Comparison of ENCODE assay signal across 12 cellular contexts in the genomic region with DNA sequence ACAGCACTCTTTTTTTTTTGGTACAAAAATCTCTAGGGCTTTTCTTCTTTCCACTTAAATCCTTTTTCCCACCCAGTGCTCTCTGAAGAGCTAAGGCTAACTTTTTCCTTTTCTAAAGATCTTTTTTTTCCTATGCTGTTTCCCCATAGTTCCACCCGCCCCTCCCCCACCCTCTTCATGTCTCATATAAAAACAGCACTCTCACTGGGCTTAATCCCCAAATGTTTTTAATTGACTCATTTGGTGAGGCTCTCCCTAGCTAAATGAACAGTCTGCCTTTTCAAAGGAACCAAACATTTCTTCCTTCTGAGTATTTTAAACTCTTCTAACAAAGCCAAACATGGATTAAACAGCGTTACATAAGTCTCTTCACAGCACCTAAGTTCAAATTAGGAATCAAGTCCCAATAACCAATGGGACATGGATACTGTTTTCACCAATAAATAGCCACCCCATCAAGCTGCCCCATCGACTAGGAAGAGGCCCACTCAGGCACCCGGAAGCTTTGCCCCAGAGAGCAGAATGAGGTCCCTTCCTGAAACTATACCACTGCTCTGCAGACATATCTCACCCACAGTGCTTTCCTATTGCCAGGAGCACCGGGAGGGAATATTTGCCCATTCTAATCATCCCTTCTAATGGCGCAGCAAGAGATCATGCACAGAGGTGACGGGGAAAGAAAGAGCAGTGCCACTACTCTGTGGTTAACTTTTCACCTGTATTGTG.
DNase-seq lines count a peak whose midpoint lies in the region; FAIRE-seq and TF ChIP-seq lines count a peak whose summit lies in the region.
"Had no signal": no experiment of that assay in that cellular context is flagged by ENCODE, and none has a peak within 500 bp of the region (broad histone marks: within the 10 kb centered on the region; RNA-seq: fewer than 3 reads in every experiment).

No MANE protein-coding gene starts in this region.

- no peak overlapping the region for H2BK12ac ChIP-seq in H1 (ENCODE audit: low read depth, low read length)

- H3K79me1 ChIP-seq in H1 (ENCODE audit: low read depth, low read length), result no peaks in the 10 kb centered on the region

- no peak overlapping the region for H2AFZ ChIP-seq in H1 (ENCODE audit: low read length)

- H3K4ac ChIP-seq in H1 (replicated peaks; ENCODE audit: insufficient read length, low read depth, low read length), result no peak overlapping the region

- peaks cover 0 to 6% (median 3%) of the 10 kb centered on the region in 4 experiments; a peak in 4 of 7 replicates for H3K4me1 ChIP-seq in H1 (replicated peaks in 1 of 4; ENCODE audit: control insufficient read depth in 3 of 4, insufficient read depth in 4 of 4, low read length in 3 of 4)

- H3K4me3 ChIP-seq in H1 (ENCODE audit: extremely low read depth in 1 of 4, insufficient read depth in 2 of 4, low read depth in 3 of 4, low read length in 4 of 4) (no peak overlapping the region), retinal pigment epithelial cell (ENCODE audit: low read length) (peak overlapping the region; percentile 6)
- H3K4me3 ChIP-seq: lung had no signal

- TF ChIP-seq EP300 in H1 (IDR thresholded peaks at IDR 0.05; ENCODE audit: borderline replicate concordance in 1 of 2, low read depth in 2 of 2, low read length in 2 of 2), result no peak

- no peak overlapping the region for H2AK5ac ChIP-seq in H1 (ENCODE audit: low read depth, low read length)

- no peak overlapping the region for H4K8ac ChIP-seq in H1 (ENCODE audit: extremely low read depth, insufficient read depth, low read length)

- H2BK120ac ChIP-seq in H1 (replicated peaks; ENCODE audit: low read depth, low read length), result no peak overlapping the region

- no peak overlapping the region for H2BK20ac ChIP-seq in H1 (ENCODE audit: low read length)

- H3K23me2 ChIP-seq in H1 (ENCODE audit: low read depth, low read length), result no peaks in the 10 kb centered on the region

- no peaks in the 10 kb centered on the region for H3K27me3 ChIP-seq in H1 (replicated peaks in 1 of 4; ENCODE audit: control insufficient read depth in 3 of 4, extremely low read depth in 1 of 4, insufficient read depth in 3 of 4, low read length in 3 of 4)

- H3K79me2 ChIP-seq in H1 (ENCODE audit: control insufficient read depth in 1 of 2, insufficient read depth in 2 of 2, low read length in 2 of 2), result no peaks in the 10 kb centered on the region

- TF ChIP-seq RAD21 in H1 (IDR thresholded peaks at IDR 0.05 in 1 of 2, conservative IDR thresholded peaks at IDR 0.05 in 1 of 2; ENCODE audit: low read depth in 2 of 2, low read length in 2 of 2), result no peak

- H4K91ac ChIP-seq in H1 (replicated peaks; ENCODE audit: insufficient read length, low read length), result no peak overlapping the region

- CTCF ChIA-PET in H1 (lab: Charles Lee; ENCODE audit: partially characterized antibody), result interaction anchor here (1.7 to 3.8 kb wide), 2 partner anchors 9 to 66 kb away, joined by 4 to 13 read pairs; no protein-coding TSS in a partner anchor

- no peak overlapping the region for H3K9ac ChIP-seq in H1 (replicated peaks in 1 of 4; ENCODE audit: extremely low read depth in 1 of 4, low read depth in 3 of 4, low read length in 3 of 4)

- H3K9me3 ChIP-seq in H1 (ENCODE audit: insufficient read depth in 2 of 2, low read depth in 1 of 2, low read length in 1 of 2), result no peaks in the 10 kb centered on the region

- peak overlapping the region; percentile 26 for H3K56ac ChIP-seq in H1 (replicated peaks; ENCODE audit: insufficient read length, low read depth, low read length)

- no peak overlapping the region for H2BK15ac ChIP-seq in H1 (ENCODE audit: low read length)

- POLR2A ChIA-PET in H1 (lab: Charles Lee; ENCODE audit: partially characterized antibody), result interaction anchor here (1.0 kb wide), 1 partner anchor 61 kb away, joined by 3 read pairs; no protein-coding TSS in a partner anchor

- H4K5ac ChIP-seq in H1 (ENCODE audit: insufficient read length, low read depth, low read length), result no peak overlapping the region

- no peak overlapping the region for H3K14ac ChIP-seq in H1 (ENCODE audit: insufficient read length)

- FAIRE-seq in H1 (lab: Jason Lieb, UNC), result no peak

- no peak overlapping the region for H3K18ac ChIP-seq in H1 (ENCODE audit: extremely low read depth, low read length)

- DNase-seq in NCI-H1417 (lab: John Stamatoyannopoulos, UW) (peak in 2 of 3 experiments; percentile 48 to 50), NCI-H1417 treated with DMSO at 0.1 percent for 48 hours (lab: John Stamatoyannopoulos, UW) (no peak), NCI-H2081 treated with DMSO at 0.1 percent for 48 hours (lab: John Stamatoyannopoulos, UW) (peak; percentile 25), H1 (ENCODE audit: low read depth in 1 of 2, low spot score in 2 of 2) (no peak), retinal pigment epithelial cell (ENCODE audit: low read depth) (no peak), inferior parietal cortex (ENCODE audit: extremely low spot score) (no peak), GM19238 (ENCODE audit: insufficient read length, low spot score) (no peak), NCI-H128 (lab: John Stamatoyannopoulos, UW; ENCODE audit: unreplicated experiment) (no peak)
- DNase-seq: activated gamma-delta T cell treated with Interleukin-2 at 50 U/mL for 16 hours, retina had no signal

- H3K36me3 ChIP-seq in H1 (ENCODE audit: control insufficient read depth in 2 of 4, insufficient read depth in 4 of 4, low read length in 3 of 4), result no peaks in the 10 kb centered on the region

- H2BK5ac ChIP-seq in H1 (ENCODE audit: low read depth, low read length), result no peak overlapping the region

- no peak overlapping the region for H3K27ac ChIP-seq in H1 (ENCODE audit: low read depth, low read length)
- H3K27ac ChIP-seq: 22Rv1 had no signal

- no peak for TF ChIP-seq POLR2A in H1 (IDR thresholded peaks at IDR 0.05; ENCODE audit: control extremely low read depth in 1 of 2, low read depth in 2 of 2, low read length in 2 of 2)

- H3K4me2 ChIP-seq in H1 (ENCODE audit: insufficient read depth in 1 of 2, low read depth in 2 of 2, low read length in 2 of 2), result no peak overlapping the region

- no peak overlapping the region for H3K23ac ChIP-seq in H1 (ENCODE audit: insufficient read length)

- TF ChIP-seq CTCF in H1 (IDR thresholded peaks at IDR 0.05; ENCODE audit: control extremely low read depth in 1 of 3, insufficient read depth in 1 of 3, low read depth in 1 of 3, low read length in 3 of 3) (no peak), retinal pigment epithelial cell (conservative IDR thresholded peaks at IDR 0.05; ENCODE audit: low read depth, low read length) (no peak)

- WGBS in H1 (ENCODE audit: extremely low coverage in 1 of 2, insufficient coverage in 1 of 2, insufficient read length in 1 of 2, insufficient replicate concordance in 2 of 2, low coverage in 1 of 2, low lambda C conversion rate in 2 of 2, missing lambda C conversion rate in 1 of 2), 2 experiments, result 87% methylated on average over 7 of the region's 7 CpGs; no CpG with 5 or more reads in 1 of the 2 experiments

- no peaks in the 10 kb centered on the region for H4K20me1 ChIP-seq in H1 (replicated peaks in 1 of 2; ENCODE audit: control insufficient read depth in 1 of 2, insufficient read depth in 2 of 2, low read length in 2 of 2)

TF ChIP-seq in H1, 55 proteins besides CTCF, POLR2A, EP300 and RAD21:
- TF ChIP-seq, protein P1, sequence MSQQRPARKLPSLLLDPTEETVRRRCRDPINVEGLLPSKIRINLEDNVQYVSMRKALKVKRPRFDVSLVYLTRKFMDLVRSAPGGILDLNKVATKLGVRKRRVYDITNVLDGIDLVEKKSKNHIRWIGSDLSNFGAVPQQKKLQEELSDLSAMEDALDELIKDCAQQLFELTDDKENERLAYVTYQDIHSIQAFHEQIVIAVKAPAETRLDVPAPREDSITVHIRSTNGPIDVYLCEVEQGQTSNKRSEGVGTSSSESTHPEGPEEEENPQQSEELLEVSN (IDR thresholded peaks at IDR 0.05), result no peak
- no peak for TF ChIP-seq CEBPB (IDR thresholded peaks at IDR 0.05; ENCODE audit: low read depth, low read length)
- TF ChIP-seq CHD1 (IDR thresholded peaks at IDR 0.05; ENCODE audit: low read depth, low read length), result no peak
- no peak for TF ChIP-seq RXRA (IDR thresholded peaks at IDR 0.05; ENCODE audit: insufficient read depth, low read depth, low read length)
- TF ChIP-seq BACH1 (IDR thresholded peaks at IDR 0.05; ENCODE audit: low read length), result no peak
- no peak for TF ChIP-seq PHF8 (conservative IDR thresholded peaks at IDR 0.05; ENCODE audit: low read depth, low read length)
- TF ChIP-seq KDM1A (IDR thresholded peaks at IDR 0.05; ENCODE audit: borderline replicate concordance, low read length), result no peak
- TF ChIP-seq GTF2F1 (IDR thresholded peaks at IDR 0.05; ENCODE audit: borderline replicate concordance, low read depth, low read length), result no peak

Comparison
In these comparisons a context has a peak if more than half of its experiments do, and no peak if none do; other contexts are left out.
1. DNase-seq: peak in NCI-H1417 (2 of 3) and NCI-H2081 treated with DMSO at 0.1 percent for 48 hours (single experiment); none in NCI-H1417 treated with DMSO at 0.1 percent for 48 hours (single experiment), H1 (0 of 2), retinal pigment epithelial cell (single experiment), inferior parietal cortex (single experiment), GM19238 (single experiment) and NCI-H128 (single experiment).